ENCODE assay signal across 11 cellular contexts in the genomic region with DNA sequence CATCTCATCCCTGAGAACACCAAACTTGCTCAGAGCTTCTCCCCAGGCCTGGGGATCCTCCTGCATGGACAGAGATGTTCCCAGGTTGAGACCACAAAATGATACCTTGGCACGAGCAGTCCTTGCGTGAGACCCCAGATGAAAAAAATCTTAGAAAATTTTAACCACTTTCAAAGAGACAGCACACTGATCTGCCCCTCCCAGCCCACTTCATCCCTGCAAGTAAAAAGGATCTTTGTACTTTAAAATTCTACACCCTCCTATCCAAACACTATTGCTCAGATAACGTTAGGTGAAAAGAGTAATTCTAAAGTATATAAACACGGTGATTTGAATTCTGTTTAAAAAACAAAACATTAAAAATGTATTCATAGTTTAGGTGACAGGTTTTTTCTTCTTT.
"Had no signal": no experiment of that assay in that cellular context is flagged by ENCODE, and none has a peak within 500 bp of the region (broad histone marks: within the 10 kb centered on the region; RNA-seq: fewer than 3 reads in every experiment).

No MANE protein-coding gene starts in this region.

- H3K27ac ChIP-seq: GM23248 had no signal

- H2AFZ ChIP-seq: GM23248, GM23338 had no signal

- H3K4me2 ChIP-seq: GM23338 had no signal

- FAIRE-seq: H1, H54 had no signal

- H3K9me3 Mint-ChIP-seq: HFFc6 had no signal

- H3K36me3 ChIP-seq: HAP-1 had no signal

- H3K4me3 Mint-ChIP-seq: GM23338, H9, HFFc6 had no signal

- ATAC-seq: GM23338, HCT116 had no signal

- H3K4me3 ChIP-seq: GM23248, GM23338, HAP-1 had no signal

- H3K4me1 ChIP-seq: HAP-1 had no signal

- H3K27ac Mint-ChIP-seq: GM23338, HFFc6 had no signal

- H3K9ac ChIP-seq: GM23248 had no signal

- DNase-seq: GM23248, GOT3, H7, H9, HCEC 1CT, HFFc6 had no signal

- H3K9me3 ChIP-seq: HAP-1 had no signal
